In genomic region chr19:18414504-18415176, GRCh38 we compare ENCODE assay signal across 10 cellular contexts. TPM values are rescaled to one million over a fixed set of nuclear protein-coding genes. Genes with fewer than 3 reads are reported as not detected.
DNase-seq lines count a peak whose midpoint lies in the region; ATAC-seq and TF ChIP-seq lines count a peak whose summit lies in the region.
"Had no signal": no experiment of that assay in that cellular context is flagged by ENCODE, and none has a peak within 500 bp of the region (broad histone marks: within the 10 kb centered on the region; RNA-seq: fewer than 3 reads in every experiment).

No MANE protein-coding gene starts in this region.

- no peak overlapping the region for H3K14ac ChIP-seq in trophoblast cell (ENCODE audit: low read length)

- no peak overlapping the region for H2AFZ ChIP-seq in trophoblast cell (ENCODE audit: insufficient read depth, low read length, poor library complexity)

- peaks cover 27% of the 10 kb centered on the region for H3K79me1 ChIP-seq in trophoblast cell (ENCODE audit: low read length)

- no peak overlapping the region for H3K23ac ChIP-seq in trophoblast cell (ENCODE audit: low read length)

- no peak overlapping the region for H4K12ac ChIP-seq in trophoblast cell (ENCODE audit: low read depth, low read length)

- no peak overlapping the region for H2BK12ac ChIP-seq in trophoblast cell (ENCODE audit: low read length)

- H3K18ac ChIP-seq in trophoblast cell (ENCODE audit: low read length): no peak overlapping the region

- no CpG with 5 or more reads among the region's 11 CpGs for WGBS in trophoblast cell (ENCODE audit: extremely low coverage, insufficient coverage, insufficient read length)

- peak overlapping the region; percentile 8 for H2AK5ac ChIP-seq in trophoblast cell (ENCODE audit: low read length)

- H3K79me2 ChIP-seq in trophoblast cell (ENCODE audit: control insufficient read depth, insufficient read depth, low read length, poor library complexity): peaks cover 10% of the 10 kb centered on the region

- no peak overlapping the region for H4K91ac ChIP-seq in trophoblast cell (ENCODE audit: low read depth, low read length)

- DNase-seq in Daoy (ENCODE audit: low read depth): peak; percentile 69
- peak; percentile 70 for DNase-seq in MV-4-11 (lab: John Stamatoyannopoulos, UW)
- DNase-seq in coronary artery (ENCODE audit: low spot score): no peak
- no peak for DNase-seq in trophoblast cell
- DNase-seq in foreskin keratinocyte: no peak
- no peak for DNase-seq in stimulated activated CD4-positive, alpha-beta T cell treated with anti-CD3 and anti-CD28 coated beads, Interleukin-4, amount 100 ng/mL, for 4 hours
- DNase-seq: erythroblast had no signal

- peaks cover 3% of the 10 kb centered on the region for H3K9me3 ChIP-seq in trophoblast cell (ENCODE audit: insufficient read depth, low read depth, low read length)

- H3K4me2 ChIP-seq in trophoblast cell (ENCODE audit: low read length): no peak overlapping the region

- H4K8ac ChIP-seq in trophoblast cell (ENCODE audit: low read depth, low read length): no peak overlapping the region

- no peak overlapping the region for H3K9ac ChIP-seq in trophoblast cell (ENCODE audit: low read length)

- ATAC-seq in foreskin keratinocyte: no peak
- no peak for ATAC-seq in GM21528 (IDR thresholded peaks at IDR 0.05; ENCODE audit: low FRiP score, unreplicated experiment)
- no peak for ATAC-seq in activated CD4-positive, CD25-positive, alpha-beta regulatory T cell treated with anti-CD3 and anti-CD28 coated beads, Interleukin-2, amount 50 U/mL, for 24 hours

- H3K4me3 ChIP-seq in coronary artery (peak overlapping the region; percentile 63), trophoblast cell (ENCODE audit: low read depth, low read length) (no peak overlapping the region)

- H3K27ac ChIP-seq in coronary artery (peak overlapping the region; percentile 96 to 97), trophoblast cell (ENCODE audit: low read depth, low read length) (no peak overlapping the region), foreskin keratinocyte (no peak overlapping the region)

- H3K36me3 ChIP-seq in trophoblast cell (ENCODE audit: control insufficient read depth in 1 of 2, insufficient read depth in 2 of 2, low read length in 2 of 2): no peaks in the 10 kb centered on the region

- H3K4me1 ChIP-seq in trophoblast cell (ENCODE audit: control insufficient read depth in 1 of 2, insufficient read depth in 2 of 2, low read length in 2 of 2) (peaks cover 27 to 29% of the 10 kb centered on the region in 2 experiments), foreskin keratinocyte (peaks cover 5% of the 10 kb centered on the region)

- H3K27me3 ChIP-seq in trophoblast cell (ENCODE audit: insufficient read depth, low read length): no peaks in the 10 kb centered on the region
- no peaks in the 10 kb centered on the region for H3K27me3 ChIP-seq in foreskin keratinocyte

- TF ChIP-seq CTCF in coronary artery (IDR thresholded peaks at IDR 0.05): no peak
- TF ChIP-seq CTCF in foreskin keratinocyte (conservative IDR thresholded peaks at IDR 0.05): no peak

- H2BK120ac ChIP-seq in trophoblast cell (ENCODE audit: insufficient read depth, low read length, poor library complexity): no peak overlapping the region

- H2BK5ac ChIP-seq in trophoblast cell (ENCODE audit: low read depth, low read length, poor library complexity): no peak overlapping the region

- no peak overlapping the region for H3K4ac ChIP-seq in trophoblast cell (ENCODE audit: low read depth, low read length)

RNA-seq across cellular contexts. Expression of gene SSBP4, which starts 4.6 kb away (rescaled TPM):
- total RNA-seq in Daoy (2014; rRNA removed; shearing (Covaris generic)): 57.4 and 73.6 TPM in 2 replicates
- 51.1 and 52.0 TPM in 2 replicates for polyA plus RNA-seq in trophoblast cell (2013)
- 46.3 and 48.7 TPM in 2 replicates for total RNA-seq in foreskin keratinocyte
- 54.0 and 65.3 TPM in 2 replicates for polyA plus RNA-seq in foreskin keratinocyte

RNA-seq across cellular contexts. Expression of gene LRRC25, which starts 17.2 kb away (rescaled TPM):
- not detected in 2 replicates for total RNA-seq in Daoy (2014; rRNA removed; shearing (Covaris generic))
- not detected in 2 replicates for polyA plus RNA-seq in trophoblast cell (2013)
- total RNA-seq in foreskin keratinocyte: not detected in 2 replicates
- not detected in 2 replicates for polyA plus RNA-seq in foreskin keratinocyte
- total RNA-seq: HT1080 had no signal

RNA-seq across cellular contexts. Expression of gene ISYNA1, which starts 23.3 kb away (rescaled TPM):
- 7.0 and 7.4 TPM in 2 replicates for total RNA-seq in Daoy (2014; rRNA removed; shearing (Covaris generic))
- 476 and 488 TPM in 2 replicates for polyA plus RNA-seq in trophoblast cell (2013)
- total RNA-seq in foreskin keratinocyte: 16.5 and 19.9 TPM in 2 replicates
- 22.1 and 23.2 TPM in 2 replicates for polyA plus RNA-seq in foreskin keratinocyte

RNA-seq across cellular contexts. Expression of gene GDF15, which starts 28.7 kb away (rescaled TPM):
- total RNA-seq in Daoy (2014; rRNA removed; shearing (Covaris generic)): 5.1 and 7.3 TPM in 2 replicates
- polyA plus RNA-seq in trophoblast cell (2013): 182 and 198 TPM in 2 replicates
- total RNA-seq in foreskin keratinocyte: 0.34 and 0.67 TPM in 2 replicates
- 0.48 and 0.57 TPM in 2 replicates for polyA plus RNA-seq in foreskin keratinocyte

Comparison
In these comparisons a context has a peak if more than half of its experiments do, and no peak if none do; other contexts are left out.
1. DNase-seq: peak in Daoy (single experiment) and MV-4-11 (single experiment); none in coronary artery (single experiment), trophoblast cell (0 of 2), foreskin keratinocyte (0 of 2) and stimulated activated CD4-positive, alpha-beta T cell treated with anti-CD3 and anti-CD28 coated beads, Interleukin-4, amount 100 ng/mL, for 4 hours (0 of 2).
2. H3K27ac ChIP-seq: peak in coronary artery (2 of 2); none in trophoblast cell (single experiment) and foreskin keratinocyte (single experiment).